ENCODE assay signal across 8 cellular contexts in the genomic region with DNA sequence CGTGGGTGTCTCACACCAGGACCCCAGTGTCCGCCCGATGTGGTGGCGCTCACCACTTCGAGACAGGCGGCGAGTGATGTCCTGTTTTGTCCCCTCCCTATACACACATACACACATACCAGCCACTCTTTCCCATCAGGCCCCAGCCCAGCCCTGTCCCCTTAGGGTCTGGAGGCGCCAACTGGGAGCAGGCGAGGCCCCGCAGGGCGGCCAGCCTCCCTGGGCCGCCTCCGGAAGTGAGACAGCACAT. TPM values are rescaled to one million over a fixed set of nuclear protein-coding genes. Genes with fewer than 3 reads are reported as not detected.
A peak's percentile ranks its signal among the peaks of the same experiment; 100 is the strongest.
DNase-seq lines count a peak whose midpoint lies in the region; ATAC-seq, FAIRE-seq and TF ChIP-seq lines count a peak whose summit lies in the region.

No MANE protein-coding gene starts in this region.

- DNase-seq in activated CD4-positive, alpha-beta T cell treated with anti-CD3 and anti-CD28 coated beads, Interleukin-2, amount 10 ng/mL, durations not matched to agents 7 days and 5 days = no peak
- DNase-seq in activated CD4-positive, alpha-beta T cell treated with anti-CD3 and anti-CD28 coated beads for 48 hours = no peak
- no peak for DNase-seq in activated naive CD8-positive, alpha-beta T cell treated with anti-CD3 and anti-CD28 coated beads, Interleukin-2, amount 50 U/mL, for 24 hours
- DNase-seq in HepG2 (ENCODE audit: low spot score) (no peak), tibial artery (no peak), NCI-H2081 treated with DMSO at 0.1 percent for 48 hours (lab: John Stamatoyannopoulos, UW) (no peak), nephron progenitor cell (no peak)

- H3K9me3 ChIP-seq in HepG2 (ENCODE audit: low read length) (no peaks in the 10 kb centered on the region), tibial artery (no peaks in the 10 kb centered on the region)

- H3K4me1 ChIP-seq in HepG2 (ENCODE audit: insufficient read depth, low read length) (peaks cover 53% of the 10 kb centered on the region), tibial artery (peaks cover 20 to 84% (median 61%) of the 10 kb centered on the region in 4 donors)

- H3K4me1 Mint-ChIP-seq in activated CD4-positive, alpha-beta T cell treated with anti-CD3 and anti-CD28 coated beads, Interleukin-2, amount 10 ng/mL, durations not matched to agents 7 days and 5 days = peaks cover 58% of the 10 kb centered on the region
- peaks cover 67% of the 10 kb centered on the region for H3K4me1 Mint-ChIP-seq in activated naive CD8-positive, alpha-beta T cell treated with anti-CD3 and anti-CD28 coated beads, Interleukin-2, amount 50 U/mL, for 24 hours
- peaks cover 57% of the 10 kb centered on the region for H3K4me1 Mint-ChIP-seq in nephron progenitor cell

- H3K27me3 Mint-ChIP-seq in activated CD4-positive, alpha-beta T cell treated with anti-CD3 and anti-CD28 coated beads, Interleukin-2, amount 10 ng/mL, durations not matched to agents 7 days and 5 days = no peaks in the 10 kb centered on the region
- H3K27me3 Mint-ChIP-seq in activated naive CD8-positive, alpha-beta T cell treated with anti-CD3 and anti-CD28 coated beads, Interleukin-2, amount 50 U/mL, for 24 hours = no peaks in the 10 kb centered on the region
- peaks cover 7% of the 10 kb centered on the region for H3K27me3 Mint-ChIP-seq in nephron progenitor cell (ENCODE audit: low read depth, poor library complexity)

- TF ChIP-seq EP300 in HepG2 (IDR thresholded peaks at IDR 0.05; ENCODE audit: low read depth in 2 of 2, low read length in 2 of 2) = no peak
- TF ChIP-seq EP300 in HepG2 (CRISPR knock-in tag; IDR thresholded peaks at IDR 0.05; ENCODE audit: borderline replicate concordance) = no peak

- WGBS in HepG2 (ENCODE audit: low lambda C conversion rate) = 93% methylated on average over 3 of the region's 13 CpGs

- H3K9ac ChIP-seq in HepG2 (ENCODE audit: insufficient read depth, low read depth, low read length) = no peak overlapping the region

- no peak for TF ChIP-seq RAD21 in HepG2 (CRISPR knock-in tag; IDR thresholded peaks at IDR 0.05)

- peaks cover 25% of the 10 kb centered on the region for H3K79me2 ChIP-seq in HepG2 (ENCODE audit: insufficient read depth, low read length)

- no peak for TF ChIP-seq POLR2A in HepG2 (IDR thresholded peaks at IDR 0.05; ENCODE audit: insufficient read depth in 1 of 2, low read depth in 2 of 2, low read length in 2 of 2)

- H3K4me2 ChIP-seq in HepG2 (ENCODE audit: low read depth, low read length) = no peak overlapping the region

- intact Hi-C loops in HepG2 (cut with micrococcal nuclease; ENCODE audit: unreplicated experiment) (no loop called here), tibial artery (cut with DNase I; ENCODE audit: low total_unique reads) (no loop called here)

- H3K9me3 Mint-ChIP-seq in activated CD4-positive, alpha-beta T cell treated with anti-CD3 and anti-CD28 coated beads, Interleukin-2, amount 10 ng/mL, durations not matched to agents 7 days and 5 days = no peaks in the 10 kb centered on the region
- no peaks in the 10 kb centered on the region for H3K9me3 Mint-ChIP-seq in activated naive CD8-positive, alpha-beta T cell treated with anti-CD3 and anti-CD28 coated beads, Interleukin-2, amount 50 U/mL, for 24 hours
- no peaks in the 10 kb centered on the region for H3K9me3 Mint-ChIP-seq in nephron progenitor cell

- POLR2A ChIA-PET in activated CD4-positive, alpha-beta T cell treated with anti-CD3 and anti-CD28 coated beads, Interleukin-2, amount 10 ng/mL, durations not matched to agents 7 days and 5 days (lab: Charles Lee) = no interaction called here
- POLR2A ChIA-PET in HepG2 (lab: Yijun Ruan, JAX) = no interaction called here

- in situ Hi-C loops in HepG2 (cut with HindIII; ENCODE audit: extremely low pct_ligation_motif_present, low pct_unique_long_range_greater_than_20kb) = no loop called here

- H3K27ac ChIP-seq in HepG2 (ENCODE audit: extremely low read length, insufficient read depth, low read length) = no peak overlapping the region
- H3K27ac ChIP-seq in tibial artery = peak overlapping the region; percentile 99

- TF ChIP-seq CTCF in HepG2 (CRISPR knock-in tag; IDR thresholded peaks at IDR 0.05) (no peak), tibial artery (IDR thresholded peaks at IDR 0.05) (no peak), nephron progenitor cell (IDR thresholded peaks at IDR 0.05) (no peak)

- no TSS peak for BruUV-seq in HepG2 (replicated peaks; lab: Mats Ljungman, UMichigan)

- H3K36me3 Mint-ChIP-seq in activated CD4-positive, alpha-beta T cell treated with anti-CD3 and anti-CD28 coated beads, Interleukin-2, amount 10 ng/mL, durations not matched to agents 7 days and 5 days (ENCODE audit: low read depth) = peaks cover 53% of the 10 kb centered on the region
- peaks cover 54% of the 10 kb centered on the region for H3K36me3 Mint-ChIP-seq in activated naive CD8-positive, alpha-beta T cell treated with anti-CD3 and anti-CD28 coated beads, Interleukin-2, amount 50 U/mL, for 24 hours (ENCODE audit: low read depth)
- H3K36me3 Mint-ChIP-seq in nephron progenitor cell (ENCODE audit: low read depth) = no peaks in the 10 kb centered on the region

- peak overlapping the region; percentile 90 for H3K27ac Mint-ChIP-seq in activated CD4-positive, alpha-beta T cell treated with anti-CD3 and anti-CD28 coated beads, Interleukin-2, amount 10 ng/mL, durations not matched to agents 7 days and 5 days
- peak overlapping the region; percentile 97 for H3K27ac Mint-ChIP-seq in activated naive CD8-positive, alpha-beta T cell treated with anti-CD3 and anti-CD28 coated beads, Interleukin-2, amount 50 U/mL, for 24 hours
- H3K27ac Mint-ChIP-seq in nephron progenitor cell = no peak overlapping the region

- ATAC-seq in activated naive CD8-positive, alpha-beta T cell treated with anti-CD3 and anti-CD28 coated beads, Interleukin-2, amount 50 U/mL, for 24 hours = no peak
- ATAC-seq in HepG2 = no peak
- no peak for ATAC-seq in GM18907 (IDR thresholded peaks at IDR 0.05; ENCODE audit: unreplicated experiment)

- H4K20me1 ChIP-seq in HepG2 (ENCODE audit: insufficient read depth, low read length) = no peaks in the 10 kb centered on the region

- H3K36me3 ChIP-seq in HepG2 (replicated peaks in 1 of 2; ENCODE audit: control insufficient read depth in 1 of 2, insufficient read depth in 2 of 2, low read length in 2 of 2) (no peaks in the 10 kb centered on the region; a peak in 2 of 5 replicates), tibial artery (peaks cover 21 to 26% (median 23%) of the 10 kb centered on the region in 3 donors)

- H3K4me3 ChIP-seq in HepG2 (replicated peaks in 1 of 3; ENCODE audit: insufficient read depth in 1 of 3, low read depth in 2 of 3, low read length in 3 of 3) = no peak overlapping the region
- peak overlapping the region; percentile 97 to 99 for H3K4me3 ChIP-seq in tibial artery

- FAIRE-seq in HepG2 (lab: Jason Lieb, UNC) = no peak

- CTCF ChIA-PET in activated CD4-positive, alpha-beta T cell treated with anti-CD3 and anti-CD28 coated beads, Interleukin-2, amount 10 ng/mL, durations not matched to agents 7 days and 5 days (lab: Charles Lee) = interaction anchor here (0.7 to 1.2 kb wide), 2 partner anchors 41 to 50 kb away, joined by 3 read pairs; no protein-coding TSS in a partner anchor
- CTCF ChIA-PET in HepG2 (lab: Yijun Ruan, JAX; ENCODE audit: low intra/inter-chr PET ratio, low total read pairs) = no interaction called here

- H3K27me3 ChIP-seq in HepG2 (ENCODE audit: control insufficient read depth in 1 of 2, insufficient read depth in 2 of 2, low read length in 2 of 2) (no peaks in the 10 kb centered on the region), tibial artery (no peaks in the 10 kb centered on the region)

- peak overlapping the region; percentile 94 for H3K4me3 Mint-ChIP-seq in activated CD4-positive, alpha-beta T cell treated with anti-CD3 and anti-CD28 coated beads, Interleukin-2, amount 10 ng/mL, durations not matched to agents 7 days and 5 days
- peak overlapping the region; percentile 96 for H3K4me3 Mint-ChIP-seq in activated naive CD8-positive, alpha-beta T cell treated with anti-CD3 and anti-CD28 coated beads, Interleukin-2, amount 50 U/mL, for 24 hours
- H3K4me3 Mint-ChIP-seq in nephron progenitor cell = no peak overlapping the region

- no peak overlapping the region for H2AFZ ChIP-seq in HepG2 (ENCODE audit: low read length)

RNA-seq across cellular contexts. Expression of a gene that starts 38.1 kb away (rescaled TPM):
- total RNA-seq in activated CD4-positive, alpha-beta T cell treated with anti-CD3 and anti-CD28 coated beads, Interleukin-2, amount 10 ng/mL, durations not matched to agents 7 days and 5 days = under 1 TPM in 1 of 2 experiments, not detected in 1; 0.48 TPM
- not detected in 2 replicates for total RNA-seq in HepG2 (2016; rRNA removed; fragmentation: Illumina TruSeq; extraction: Trizol)
- not detected in 2 replicates for total RNA-seq in HepG2 (2016; cell fraction: cytosol; rRNA removed; fragmentation: Illumina TruSeq; extraction: Trizol; ENCODE audit: low read depth)
- total RNA-seq in HepG2 (2016; cell fraction: insoluble cytoplasmic fraction; rRNA removed; fragmentation: Illumina TruSeq; extraction: Trizol) = not detected in 2 replicates
- not detected in 2 replicates for total RNA-seq in HepG2 (2016; cell fraction: membrane; rRNA removed; fragmentation: Illumina TruSeq; extraction: Trizol)
- not detected in 2 replicates for total RNA-seq in HepG2 (2016; cell fraction: nucleus; rRNA removed; fragmentation: Illumina TruSeq; extraction: Trizol)
- 0.21 TPM in 1 of 2 replicates, not detected in the other for polyA plus RNA-seq in HepG2 (2011; rRNA removed)
- not detected in 2 replicates for polyA plus RNA-seq in HepG2 (2011; cell fraction: cytosol; rRNA removed)
- polyA plus RNA-seq in HepG2 (2011; cell fraction: nucleus; rRNA removed) = 1.1 and 1.8 TPM in 2 replicates
- polyA plus RNA-seq in HepG2 (2012) = 1.1 TPM in 1 of 2 replicates, not detected in the other
- not detected in 2 replicates for polyA plus RNA-seq in HepG2 (2016; cell fraction: cytosol; fragmentation: Illumina TruSeq; extraction: Trizol; ENCODE audit: low read depth)
- not detected in 2 replicates for polyA plus RNA-seq in HepG2 (2016; cell fraction: insoluble cytoplasmic fraction; fragmentation: Illumina TruSeq; extraction: Trizol; ENCODE audit: low read depth)
- polyA plus RNA-seq in HepG2 (2016; cell fraction: membrane; fragmentation: Illumina TruSeq; extraction: Trizol; ENCODE audit: low read depth) = not detected in 2 replicates
- polyA plus RNA-seq in HepG2 (2016; cell fraction: nucleus; fragmentation: Illumina TruSeq; extraction: Trizol; ENCODE audit: insufficient read depth, low read depth) = not detected in 2 replicates
- polyA minus RNA-seq in HepG2 (2011; rRNA and poly(A)+ RNA removed; ENCODE audit: low replicate concordance) = not detected in 2 replicates
- polyA minus RNA-seq in HepG2 (2011; cell fraction: cytosol; rRNA and poly(A)+ RNA removed) = not detected in 2 replicates
- not detected in 2 replicates for polyA minus RNA-seq in HepG2 (2011; cell fraction: nucleus; rRNA and poly(A)+ RNA removed)

RNA-seq across cellular contexts. Expression of a gene that starts 43.6 kb away (rescaled TPM):
- 1 to 10 TPM; 6.0 to 6.2 TPM for total RNA-seq in activated CD4-positive, alpha-beta T cell treated with anti-CD3 and anti-CD28 coated beads, Interleukin-2, amount 10 ng/mL, durations not matched to agents 7 days and 5 days
- 0.27 and 0.33 TPM in 2 replicates for total RNA-seq in HepG2 (2016; rRNA removed; fragmentation: Illumina TruSeq; extraction: Trizol)
- 0.10 and 0.35 TPM in 2 replicates for total RNA-seq in HepG2 (2016; cell fraction: cytosol; rRNA removed; fragmentation: Illumina TruSeq; extraction: Trizol; ENCODE audit: low read depth)
- 0.22 and 0.28 TPM in 2 replicates for total RNA-seq in HepG2 (2016; cell fraction: insoluble cytoplasmic fraction; rRNA removed; fragmentation: Illumina TruSeq; extraction: Trizol)
- total RNA-seq in HepG2 (2016; cell fraction: membrane; rRNA removed; fragmentation: Illumina TruSeq; extraction: Trizol) = 0.09 and 0.14 TPM in 2 replicates
- total RNA-seq in HepG2 (2016; cell fraction: nucleus; rRNA removed; fragmentation: Illumina TruSeq; extraction: Trizol) = 0.28 and 0.37 TPM in 2 replicates
- polyA plus RNA-seq in HepG2 (2011; rRNA removed) = 0.86 and 1.8 TPM in 2 replicates
- polyA plus RNA-seq in HepG2 (2011; cell fraction: cytosol; rRNA removed) = 0.91 and 1.2 TPM in 2 replicates
- polyA plus RNA-seq in HepG2 (2011; cell fraction: nucleus; rRNA removed) = 3.4 and 3.5 TPM in 2 replicates
- 1.5 and 2.1 TPM in 2 replicates for polyA plus RNA-seq in HepG2 (2012)
- polyA plus RNA-seq in HepG2 (2016; cell fraction: cytosol; fragmentation: Illumina TruSeq; extraction: Trizol; ENCODE audit: low read depth) = 0.02 TPM in 1 of 2 replicates, not detected in the other
- polyA plus RNA-seq in HepG2 (2016; cell fraction: insoluble cytoplasmic fraction; fragmentation: Illumina TruSeq; extraction: Trizol; ENCODE audit: low read depth) = 0.38 and 0.45 TPM in 2 replicates
- polyA plus RNA-seq in HepG2 (2016; cell fraction: membrane; fragmentation: Illumina TruSeq; extraction: Trizol; ENCODE audit: low read depth) = 0.14 and 0.20 TPM in 2 replicates
- polyA plus RNA-seq in HepG2 (2016; cell fraction: nucleus; fragmentation: Illumina TruSeq; extraction: Trizol; ENCODE audit: insufficient read depth, low read depth) = 0.48 and 0.55 TPM in 2 replicates
- 1.7 and 5.3 TPM in 2 replicates for polyA minus RNA-seq in HepG2 (2011; rRNA and poly(A)+ RNA removed; ENCODE audit: low replicate concordance)
- polyA minus RNA-seq in HepG2 (2011; cell fraction: cytosol; rRNA and poly(A)+ RNA removed) = 2.5 and 2.7 TPM in 2 replicates
- 2.1 and 2.4 TPM in 2 replicates for polyA minus RNA-seq in HepG2 (2011; cell fraction: nucleus; rRNA and poly(A)+ RNA removed)

Comparison
In these comparisons a context has a peak if more than half of its experiments do, and no peak if none do; other contexts are left out.
1. H3K4me3 ChIP-seq: peak in tibial artery (2 of 2); none in HepG2 (0 of 3).